ENCODE assay signal across 9 cellular contexts in the genomic region with DNA sequence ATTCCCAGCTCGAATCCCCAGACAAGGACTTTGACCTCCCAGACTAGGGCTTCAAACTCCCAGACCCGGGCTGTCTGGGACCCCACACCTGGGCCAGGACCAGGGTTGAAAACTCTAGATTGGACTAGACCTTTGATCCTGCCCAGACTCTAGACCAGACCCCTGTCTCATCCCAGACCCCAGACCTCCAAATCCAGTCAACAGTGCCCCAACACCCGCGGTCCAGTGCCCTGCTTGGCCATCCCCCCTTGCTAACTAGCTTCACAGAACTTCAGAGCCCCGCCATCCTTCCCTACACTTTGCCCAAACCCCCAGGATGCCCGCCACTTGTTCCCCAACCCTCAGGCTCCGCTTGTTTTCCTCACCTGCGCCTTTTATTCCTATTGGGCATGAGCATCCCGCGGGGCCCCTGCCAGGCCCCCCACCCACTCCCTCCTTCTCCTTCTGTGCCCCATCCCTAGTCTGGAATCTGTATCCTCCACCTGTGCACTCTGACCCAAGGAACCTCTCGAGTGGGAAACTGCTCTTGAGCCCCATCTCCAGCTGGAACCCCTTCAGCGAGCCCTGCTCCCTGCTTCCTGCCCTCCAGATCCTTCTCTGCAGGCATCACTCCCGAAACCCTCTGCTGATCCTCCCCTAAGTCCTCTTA. TPM values are rescaled to one million over a fixed set of nuclear protein-coding genes. Genes with fewer than 3 reads are reported as not detected.
DNase-seq lines count a peak whose midpoint lies in the region; ATAC-seq and TF ChIP-seq lines count a peak whose summit lies in the region.
"Had no signal": no experiment of that assay in that cellular context is flagged by ENCODE, and none has a peak within 500 bp of the region (broad histone marks: within the 10 kb centered on the region; RNA-seq: fewer than 3 reads in every experiment).

No MANE protein-coding gene starts in this region.

- no peak for DNase-seq in right atrium auricular region (ENCODE audit: low spot score)
- DNase-seq in left ventricle myocardium superior: no peak
- no peak for DNase-seq in MCF 10A (ENCODE audit: unreplicated experiment)
- no peak for DNase-seq in mesothelial cell of epicardium (ENCODE audit: low spot score in 2 of 2, unreplicated experiment in 2 of 2)
- no peak for DNase-seq in vagina (ENCODE audit: extremely low spot score in 2 of 2)
- no peak for DNase-seq in midbrain (lab: John Stamatoyannopoulos, UW)
- no peak for DNase-seq in NCI-H226
- DNase-seq in Ammon's horn (ENCODE audit: low spot score): no peak

- H3K27ac Mint-ChIP-seq in MCF 10A (ENCODE audit: low read depth, unreplicated experiment) (peak overlapping the region; percentile 83), mesothelial cell of epicardium (peak overlapping the region; percentile 94)

- H3K4me3 Mint-ChIP-seq in MCF 10A (ENCODE audit: unreplicated experiment): peak overlapping the region; percentile 98
- H3K4me3 Mint-ChIP-seq in mesothelial cell of epicardium: peak overlapping the region; percentile 98

- CTCF ChIA-PET in MCF 10A (lab: Yijun Ruan, JAX): interaction anchor here (1.0 to 4.3 kb wide), 3 partner anchors 9 to 12 kb away, joined by 6 to 36 read pairs (median 30); no protein-coding TSS in a partner anchor

- H3K27ac ChIP-seq in right atrium auricular region (peak overlapping the region; percentile 94 to 95), vagina (peak overlapping the region; percentile 92)

- H3K27me3 Mint-ChIP-seq in MCF 10A (ENCODE audit: insufficient read depth, unreplicated experiment) (no peaks in the 10 kb centered on the region), mesothelial cell of epicardium (ENCODE audit: low read depth) (no peaks in the 10 kb centered on the region)

- H3K27me3 ChIP-seq in right atrium auricular region (no peaks in the 10 kb centered on the region), vagina (no peaks in the 10 kb centered on the region)

- TF ChIP-seq CTCF in right atrium auricular region (IDR thresholded peaks at IDR 0.05) (no peak), MCF 10A (IDR thresholded peaks at IDR 0.05; ENCODE audit: unreplicated experiment) (no peak), mesothelial cell of epicardium (IDR thresholded peaks at IDR 0.05; ENCODE audit: unreplicated experiment) (no peak), vagina (IDR thresholded peaks at IDR 0.05) (no peak)

- H3K9me3 ChIP-seq in right atrium auricular region: no peaks in the 10 kb centered on the region
- no peaks in the 10 kb centered on the region for H3K9me3 ChIP-seq in vagina

- TF ChIP-seq POLR2A in vagina (IDR thresholded peaks at IDR 0.05): no peak

- peaks cover 13% of the 10 kb centered on the region for H3K36me3 ChIP-seq in right atrium auricular region
- H3K36me3 ChIP-seq in vagina: no peaks in the 10 kb centered on the region

- TSS peak; percentile 48 for BruUV-seq in MCF 10A (replicated peaks; lab: Mats Ljungman, UMichigan)

- ATAC-seq in left ventricle myocardium superior: no peak

- POLR2A ChIA-PET in MCF 10A (lab: Yijun Ruan, JAX): interaction anchor here (0.6 to 4.8 kb wide), 14 partner anchors 10 to 116 kb away, joined by 3 to 102 read pairs (median 4); a partner anchor contains a TSS

- intact Hi-C loops in left ventricle myocardium superior (cut with micrococcal nuclease): no loop called here
- intact Hi-C loops in MCF 10A (cut with micrococcal nuclease): loop anchor here (1.0 kb wide), 1 partner anchor 10 kb away; no protein-coding TSS in a partner anchor
- intact Hi-C loops in vagina (cut with DNase I): no loop called here

- H3K4me3 ChIP-seq in right atrium auricular region (peak overlapping the region; percentile 82 to 92), vagina (peak overlapping the region; percentile 87 to 97)

- H3K36me3 Mint-ChIP-seq in MCF 10A (ENCODE audit: insufficient read depth, unreplicated experiment) (peaks cover 14% of the 10 kb centered on the region), mesothelial cell of epicardium (no peaks in the 10 kb centered on the region)

- H3K9me3 Mint-ChIP-seq in MCF 10A (ENCODE audit: unreplicated experiment): no peaks in the 10 kb centered on the region
- H3K9me3 Mint-ChIP-seq in mesothelial cell of epicardium: no peaks in the 10 kb centered on the region

- H3K4me1 Mint-ChIP-seq in MCF 10A (ENCODE audit: insufficient read depth, unreplicated experiment) (peaks cover 48% of the 10 kb centered on the region), mesothelial cell of epicardium (peaks cover 51% of the 10 kb centered on the region)

- H3K4me1 ChIP-seq in right atrium auricular region: peaks cover 0 to 58% of the 10 kb centered on the region in 2 donors
- peaks cover 62% of the 10 kb centered on the region for H3K4me1 ChIP-seq in vagina

RNA-seq across cellular contexts. Expression of a gene that starts 0.6 kb away (rescaled TPM):
- 100 to 1,000 TPM in 1 of 2 donors, 10 to 100 TPM in 1; 72.1 to 127 TPM for total RNA-seq in right atrium auricular region
- total RNA-seq in left ventricle myocardium superior: 137 TPM
- 122 and 123 TPM in 2 replicates for total RNA-seq in MCF 10A (2022)
- 155 to 159 TPM (median 156 TPM) in 3 replicates for total RNA-seq in mesothelial cell of epicardium
- total RNA-seq in vagina: 244 TPM

RNA-seq across cellular contexts. Expression of a gene that starts 31.5 kb away (rescaled TPM):
- total RNA-seq in right atrium auricular region (1 to 10 TPM; 2.4 to 7.9 TPM), left ventricle myocardium superior (10.4 TPM), MCF 10A (2022) (not detected in 2 replicates), mesothelial cell of epicardium (0.84 to 2.5 TPM (median 1.8 TPM) in 3 replicates), vagina (2.0 TPM)

RNA-seq across cellular contexts. Expression of a gene that starts 32.3 kb away (rescaled TPM):
- total RNA-seq in right atrium auricular region (10 to 100 TPM; 15.4 to 20.0 TPM), left ventricle myocardium superior (20.6 TPM), MCF 10A (2022) (7.6 and 12.5 TPM in 2 replicates), mesothelial cell of epicardium (166 to 179 TPM (median 177 TPM) in 3 replicates), vagina (32.9 TPM)

RNA-seq across cellular contexts. Expression of a gene that starts 42.3 kb away (rescaled TPM):
- total RNA-seq in right atrium auricular region (10 to 100 TPM in 1 of 2 donors, 1 to 10 TPM in 1; 9.0 to 10.6 TPM), left ventricle myocardium superior (31.6 TPM), MCF 10A (2022) (0.20 TPM in 1 of 2 replicates, not detected in the other), mesothelial cell of epicardium (0.38 to 0.51 TPM (median 0.50 TPM) in 3 replicates), vagina (not detected)
- total RNA-seq: renal cortical epithelial cell had no signal

RNA-seq across cellular contexts. Expression of a gene that starts 45.2 kb away (rescaled TPM):
- total RNA-seq in right atrium auricular region (not detected), left ventricle myocardium superior (not detected), MCF 10A (2022) (0.49 TPM in 1 of 2 replicates, not detected in the other), mesothelial cell of epicardium (0.27 to 0.98 TPM (median 0.55 TPM) in 3 replicates), vagina (not detected)
